In the genomic region with DNA sequence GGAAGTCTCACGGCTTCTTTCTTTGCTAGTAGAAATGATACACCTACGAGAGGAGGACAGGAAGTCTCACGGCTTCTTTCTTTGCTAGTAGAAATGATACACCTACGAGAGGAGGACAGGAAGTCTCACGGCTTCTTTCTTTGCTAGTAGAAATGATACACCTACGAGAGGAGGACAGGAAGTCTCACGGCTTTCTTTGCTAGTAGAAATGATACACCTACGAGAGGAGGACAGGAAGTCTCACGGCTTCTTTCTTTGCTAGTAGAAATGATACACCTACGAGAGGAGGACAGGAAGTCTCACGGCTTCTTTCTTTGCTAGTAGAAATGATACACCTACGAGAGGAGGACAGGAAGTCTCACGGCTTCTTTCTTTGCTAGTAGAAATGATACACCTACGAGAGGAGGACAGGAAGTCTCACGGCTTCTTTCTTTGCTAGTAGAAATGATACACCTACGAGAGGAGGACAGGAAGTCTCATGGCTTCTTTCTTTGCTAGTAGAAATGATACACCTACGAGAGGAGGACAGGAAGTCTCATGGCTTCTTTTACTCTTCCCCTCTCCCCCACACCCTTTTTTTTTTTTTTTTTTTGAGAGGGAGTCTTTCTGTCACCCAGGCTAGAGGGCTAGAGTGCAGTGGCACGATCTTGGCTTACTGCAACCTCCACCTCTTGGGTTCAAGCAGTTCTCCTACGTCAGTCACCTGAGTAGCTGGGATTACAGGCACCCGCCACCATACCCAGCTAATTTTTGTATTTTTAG, we compare ENCODE assay signal across 2 cellular contexts. TPM values are rescaled to one million over a fixed set of nuclear protein-coding genes. Genes with fewer than 3 reads are reported as not detected.
"Had no signal": no experiment of that assay in that cellular context is flagged by ENCODE, and none has a peak within 500 bp of the region (broad histone marks: within the 10 kb centered on the region; RNA-seq: fewer than 3 reads in every experiment).

No MANE protein-coding gene starts in this region.

RNA-seq across cellular contexts. Expression of a gene that starts 36.9 kb away (rescaled TPM):
- total RNA-seq: mononuclear cell, progenitor cell of endocrine pancreas had no signal
